Comparison of ENCODE assay signal across 28 cellular contexts in the genomic region with DNA sequence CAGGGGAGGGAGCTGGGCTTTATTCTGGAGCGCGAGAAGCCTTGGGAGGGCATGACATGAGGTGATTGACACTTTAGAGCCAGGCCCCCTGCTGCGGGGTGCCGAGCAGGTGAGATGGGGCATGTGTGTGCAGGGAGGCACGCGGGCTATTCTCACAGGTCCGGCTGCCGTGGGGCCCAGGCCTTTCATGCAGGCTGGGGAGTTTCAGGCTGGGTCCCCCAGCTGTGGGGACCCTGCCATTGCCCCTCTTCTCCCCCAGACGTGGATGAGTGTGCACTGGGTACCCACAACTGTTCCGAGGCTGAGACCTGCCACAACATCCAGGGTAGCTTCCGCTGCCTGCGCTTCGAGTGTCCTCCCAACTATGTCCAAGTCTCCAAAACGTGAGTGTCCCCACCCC.
"Had no signal": no experiment of that assay in that cellular context is flagged by ENCODE, and none has a peak within 500 bp of the region (broad histone marks: within the 10 kb centered on the region; RNA-seq: fewer than 3 reads in every experiment).

No MANE protein-coding gene starts in this region.

- H3K9me3 Mint-ChIP-seq: naive thymus-derived CD4-positive, alpha-beta T cell; natural killer cell; nephron; neural progenitor cell; stimulated activated effector memory CD8-positive, alpha-beta T cell treated with anti-CD3 and anti-CD28 coated beads, Interleukin-12 subunit alpha, Interleukin-12 subunit beta, amount 100 ng/mL, for 72 hours; stimulated activated naive B cell treated with anti-CD40 and anti-IgM and Interleukin-4, amounts not matched to agents 10 μg/mL and 1 μg/mL and 100 μg/mL, for 72 hours; stimulated activated naive CD8-positive, alpha-beta T cell treated with anti-CD3 and anti-CD28 coated beads, Interleukin-15, Interleukin-2, amounts not matched to agents 100 ng/mL and 50 ng/mL, for 24 hours had no signal

- H3K4me1 ChIP-seq: neural progenitor cell, pancreas, prostate gland, right atrium auricular region, right lobe of liver, sigmoid colon, stomach, thyroid gland, upper lobe of left lung, vagina had no signal

- H3K4me1 Mint-ChIP-seq: natural killer cell; nephron; stimulated activated effector memory CD8-positive, alpha-beta T cell treated with anti-CD3 and anti-CD28 coated beads, Interleukin-12 subunit alpha, Interleukin-12 subunit beta, amount 100 ng/mL, for 72 hours; stimulated activated naive B cell treated with anti-CD40 and anti-IgM and Interleukin-4, amounts not matched to agents 10 μg/mL and 1 μg/mL and 100 μg/mL, for 72 hours had no signal

- H3K9ac ChIP-seq: neural progenitor cell had no signal

- DNase-seq: naive thymus-derived CD4-positive, alpha-beta T cell; natural killer cell; nucleus accumbens; retina; right lobe of liver; sigmoid colon; small intestine; stimulated activated CD4-positive, alpha-beta T cell treated with anti-CD3 and anti-CD28 coated beads, Interleukin-15, amount 100 ng/mL, for 24 hours; stimulated activated CD4-positive, alpha-beta T cell treated with anti-CD3 and anti-CD28 coated beads, Interleukin-2, amount 100 ng/mL, for 24 hours; stimulated activated CD4-positive, alpha-beta T cell treated with anti-CD3 and anti-CD28 coated beads, Interleukin-2, amount 100 ng/mL, for 48 hours; stimulated activated CD4-positive, alpha-beta T cell treated with anti-CD3 and anti-CD28 coated beads, Interleukin-4, amount 100 ng/mL, for 24 hours; stimulated activated naive B cell treated with anti-CD40 and anti-IgM and Interleukin-4, amounts not matched to agents 10 μg/mL and 1 μg/mL and 100 μg/mL, for 72 hours; stimulated activated naive CD4-positive, alpha-beta T cell treated with Interleukin-2 at 50 U/mL for 16 hours; stomach; thyroid gland; trophoblast cell; upper lobe of left lung had no signal

- H3K36me3 Mint-ChIP-seq: naive thymus-derived CD4-positive, alpha-beta T cell; natural killer cell; neural progenitor cell; stimulated activated effector memory CD8-positive, alpha-beta T cell treated with anti-CD3 and anti-CD28 coated beads, Interleukin-12 subunit alpha, Interleukin-12 subunit beta, amount 100 ng/mL, for 72 hours; stimulated activated naive B cell treated with anti-CD40 and anti-IgM and Interleukin-4, amounts not matched to agents 10 μg/mL and 1 μg/mL and 100 μg/mL, for 72 hours had no signal

- H2AFZ ChIP-seq: neural progenitor cell had no signal

- H3K27ac ChIP-seq: neural progenitor cell, neutrophil, pancreas, prostate gland, right atrium auricular region, right lobe of liver, sigmoid colon, stomach, thoracic aorta, thyroid gland, upper lobe of left lung, vagina had no signal

- H3K9me3 ChIP-seq: neutrophil, pancreas, prostate gland, right atrium auricular region, right lobe of liver, sigmoid colon, stomach, thoracic aorta, thyroid gland, tibial nerve, upper lobe of left lung, vagina had no signal

- H3K27ac Mint-ChIP-seq: naive thymus-derived CD4-positive, alpha-beta T cell; natural killer cell; nephron; stimulated activated effector memory CD8-positive, alpha-beta T cell treated with anti-CD3 and anti-CD28 coated beads, Interleukin-12 subunit alpha, Interleukin-12 subunit beta, amount 100 ng/mL, for 72 hours; stimulated activated naive CD8-positive, alpha-beta T cell treated with anti-CD3 and anti-CD28 coated beads, Interleukin-15, Interleukin-2, amounts not matched to agents 100 ng/mL and 50 ng/mL, for 24 hours had no signal

- H3K4me2 ChIP-seq: neural progenitor cell had no signal

- H3K27me3 ChIP-seq: neural progenitor cell, neutrophil, pancreas, right atrium auricular region, right lobe of liver, sigmoid colon, stomach, thyroid gland, tibial nerve, upper lobe of left lung, vagina had no signal

- H3K4me3 ChIP-seq: neural progenitor cell, pancreas, prostate gland, right atrium auricular region, right lobe of liver, sigmoid colon, stomach, thoracic aorta, thyroid gland, tibial nerve, upper lobe of left lung, vagina had no signal

- H3K36me3 ChIP-seq: neural progenitor cell, neutrophil, pancreas, prostate gland, right lobe of liver, sigmoid colon, stomach, thoracic aorta, thyroid gland, upper lobe of left lung, vagina had no signal

- ATAC-seq: naive thymus-derived CD4-positive, alpha-beta T cell; natural killer cell; pancreas; right lobe of liver; stimulated activated effector memory CD8-positive, alpha-beta T cell treated with anti-CD3 and anti-CD28 coated beads, Interleukin-12 subunit alpha, Interleukin-12 subunit beta, amount 100 ng/mL, for 72 hours; stimulated activated naive B cell treated with anti-CD40 and anti-IgM and Interleukin-4, amounts not matched to agents 10 μg/mL and 1 μg/mL and 100 μg/mL, for 72 hours had no signal

- H3K4me3 Mint-ChIP-seq: naive thymus-derived CD4-positive, alpha-beta T cell; natural killer cell; nephron; neural progenitor cell; stimulated activated effector memory CD8-positive, alpha-beta T cell treated with anti-CD3 and anti-CD28 coated beads, Interleukin-12 subunit alpha, Interleukin-12 subunit beta, amount 100 ng/mL, for 72 hours; stimulated activated naive B cell treated with anti-CD40 and anti-IgM and Interleukin-4, amounts not matched to agents 10 μg/mL and 1 μg/mL and 100 μg/mL, for 72 hours; stimulated activated naive CD8-positive, alpha-beta T cell treated with anti-CD3 and anti-CD28 coated beads, Interleukin-15, Interleukin-2, amounts not matched to agents 100 ng/mL and 50 ng/mL, for 24 hours had no signal

- H3K27me3 Mint-ChIP-seq: naive thymus-derived CD4-positive, alpha-beta T cell; stimulated activated naive CD8-positive, alpha-beta T cell treated with anti-CD3 and anti-CD28 coated beads, Interleukin-15, Interleukin-2, amounts not matched to agents 100 ng/mL and 50 ng/mL, for 24 hours had no signal
